15 cellular contexts compared by ENCODE assay signal in genomic region chr13:60244381-60244780, GRCh38.
DNase-seq lines count a peak whose midpoint lies in the region; FAIRE-seq lines count a peak whose summit lies in the region.
"Had no signal": no experiment of that assay in that cellular context is flagged by ENCODE, and none has a peak within 500 bp of the region (broad histone marks: within the 10 kb centered on the region; RNA-seq: fewer than 3 reads in every experiment).

No MANE protein-coding gene starts in this region.

- peaks cover 14% of the 10 kb centered on the region for H3K4me1 ChIP-seq in mesendoderm (ENCODE audit: control insufficient read depth, low read depth, low read length)

- no peaks in the 10 kb centered on the region for H3K9me3 Mint-ChIP-seq in T-helper 2 cell treated with Interferon-gamma antibody and Interleukin-4, amounts not matched to agents 5 μg/mL and 100 μg/mL, for 36 hours

- no peak overlapping the region for H4K8ac ChIP-seq in mesendoderm (ENCODE audit: low read depth, low read length)

- no peak for DNase-seq in T-helper 2 cell treated with Interferon-gamma antibody and Interleukin-4, amounts not matched to agents 5 μg/mL and 100 μg/mL, for 36 hours (ENCODE audit: low spot score)
- DNase-seq in mesendoderm (peak; percentile 71), NCI-H2107 treated with DMSO at 0.1 percent for 48 hours (lab: John Stamatoyannopoulos, UW; ENCODE audit: unreplicated experiment) (no peak), GF-D8 (lab: John Stamatoyannopoulos, UW) (no peak), DMS53 (lab: John Stamatoyannopoulos, UW) (no peak)
- DNase-seq: C1 segment of cervical spinal cord; CD4-positive, alpha-beta memory T cell; COR-L47; DMS 273 treated with DMSO at 0.1 percent for 48 hours; DMS79 treated with DMSO at 0.1 percent for 48 hours; GOT3; HCEC 1CT had no signal

- no peaks in the 10 kb centered on the region for H3K79me2 ChIP-seq in mesendoderm (ENCODE audit: control insufficient read depth, insufficient read depth, low read length)

- H2BK15ac ChIP-seq in mesendoderm (replicated peaks; ENCODE audit: low read depth) = no peak overlapping the region

- peaks cover 12% of the 10 kb centered on the region for H3K4me1 Mint-ChIP-seq in T-helper 2 cell treated with Interferon-gamma antibody and Interleukin-4, amounts not matched to agents 5 μg/mL and 100 μg/mL, for 36 hours (ENCODE audit: low read depth)
- H3K4me1 Mint-ChIP-seq: CD4-positive, alpha-beta memory T cell had no signal

- no peak overlapping the region for H2BK120ac ChIP-seq in mesendoderm (ENCODE audit: low read depth, low read length)

- H3K4me2 ChIP-seq in mesendoderm (ENCODE audit: low read length) = no peak overlapping the region

- H3K4ac ChIP-seq in mesendoderm (ENCODE audit: low read depth, low read length) = no peak overlapping the region

- peak overlapping the region; percentile 51 for H3K4me3 Mint-ChIP-seq in T-helper 2 cell treated with Interferon-gamma antibody and Interleukin-4, amounts not matched to agents 5 μg/mL and 100 μg/mL, for 36 hours
- H3K4me3 Mint-ChIP-seq: CD4-positive, alpha-beta memory T cell had no signal

- H3K79me1 ChIP-seq in mesendoderm (ENCODE audit: low read length) = no peaks in the 10 kb centered on the region

- peak; percentile 33 for FAIRE-seq in G401.6 (lab: Jason Lieb, UNC)
- FAIRE-seq: GM12878, H54 had no signal

- no peak overlapping the region for H2AK5ac ChIP-seq in mesendoderm (ENCODE audit: low read length)

- H3K27ac ChIP-seq in mesendoderm (ENCODE audit: low read depth, low read length) = no peak overlapping the region

- H4K5ac ChIP-seq in mesendoderm (ENCODE audit: low read length) = no peak overlapping the region

- no peak overlapping the region for H3K27ac Mint-ChIP-seq in T-helper 2 cell treated with Interferon-gamma antibody and Interleukin-4, amounts not matched to agents 5 μg/mL and 100 μg/mL, for 36 hours
- H3K27ac Mint-ChIP-seq: CD4-positive, alpha-beta memory T cell had no signal

- no peak overlapping the region for H3K18ac ChIP-seq in mesendoderm (ENCODE audit: low read length)

- no peaks in the 10 kb centered on the region for H3K36me3 ChIP-seq in mesendoderm (ENCODE audit: control insufficient read depth, insufficient read depth, low read length)

- H3K36me3 Mint-ChIP-seq in T-helper 2 cell treated with Interferon-gamma antibody and Interleukin-4, amounts not matched to agents 5 μg/mL and 100 μg/mL, for 36 hours (ENCODE audit: low read depth) = no peaks in the 10 kb centered on the region
- H3K36me3 Mint-ChIP-seq: CD4-positive, alpha-beta memory T cell had no signal

- no peak overlapping the region for H3K9ac ChIP-seq in mesendoderm (ENCODE audit: low read length)

- H3K56ac ChIP-seq in mesendoderm (ENCODE audit: low read length) = no peak overlapping the region

- peaks cover 28% of the 10 kb centered on the region for H3K27me3 Mint-ChIP-seq in T-helper 2 cell treated with Interferon-gamma antibody and Interleukin-4, amounts not matched to agents 5 μg/mL and 100 μg/mL, for 36 hours (ENCODE audit: low read depth)

- H3K27me3 ChIP-seq in mesendoderm (ENCODE audit: insufficient read depth, low read length, poor library complexity) = no peaks in the 10 kb centered on the region

- no peak overlapping the region for H2BK5ac ChIP-seq in mesendoderm (ENCODE audit: low read length)

- no CpG with 5 or more reads among the region's 1 CpG for WGBS in mesendoderm (ENCODE audit: extremely low coverage, insufficient coverage, low lambda C conversion rate)

- no peak overlapping the region for H3K4me3 ChIP-seq in mesendoderm (ENCODE audit: low read length)
- H3K4me3 ChIP-seq: GM12878 had no signal

- H3K23ac ChIP-seq in mesendoderm (ENCODE audit: low read length) = no peak overlapping the region
